1 cellular context compared by ENCODE assay signal in genomic region chr19:38840583-38840968, GRCh38.
TF ChIP-seq lines count a peak whose summit lies in the region.

No MANE protein-coding gene starts in this region.

TF ChIP-seq in SK-N-SH, 30 proteins besides CTCF, POLR2A, EP300 and RAD21:
- TF ChIP-seq ZBTB33 (IDR thresholded peaks at IDR 0.05; ENCODE audit: borderline replicate concordance, low read depth) (no peak), PBX3 (IDR thresholded peaks at IDR 0.05) (no peak), JUND (IDR thresholded peaks at IDR 0.05) (no peak), RFX5 (IDR thresholded peaks at IDR 0.05; ENCODE audit: low read length) (no peak), GABPA (IDR thresholded peaks at IDR 0.05; ENCODE audit: low read depth) (no peak), MXI1 (IDR thresholded peaks at IDR 0.05; ENCODE audit: low read depth, low read length) (no peak), FOXJ3 (CRISPR knock-in tag; IDR thresholded peaks at IDR 0.05) (no peak), TCF12 (IDR thresholded peaks at IDR 0.05) (no peak), SMC3 (IDR thresholded peaks at IDR 0.05; ENCODE audit: low read depth, low read length) (no peak), TEAD4 (IDR thresholded peaks at IDR 0.05; ENCODE audit: borderline replicate concordance, insufficient read depth) (no peak), IRF3 (IDR thresholded peaks at IDR 0.05; ENCODE audit: low read depth, low read length) (no peak), EZH2phosphoT487 (IDR thresholded peaks at IDR 0.05; ENCODE audit: borderline replicate concordance, low read depth) (no peak), USF1 (IDR thresholded peaks at IDR 0.05; ENCODE audit: borderline replicate concordance, low read depth) (no peak), NRF1 (IDR thresholded peaks at IDR 0.05; ENCODE audit: low read depth, low read length) (no peak), RCOR1 (IDR thresholded peaks at IDR 0.05; ENCODE audit: low read length) (no peak), POLR2AphosphoS5 (IDR thresholded peaks at IDR 0.05; ENCODE audit: low read depth, low read length) (no peak)
